In the genomic region with DNA sequence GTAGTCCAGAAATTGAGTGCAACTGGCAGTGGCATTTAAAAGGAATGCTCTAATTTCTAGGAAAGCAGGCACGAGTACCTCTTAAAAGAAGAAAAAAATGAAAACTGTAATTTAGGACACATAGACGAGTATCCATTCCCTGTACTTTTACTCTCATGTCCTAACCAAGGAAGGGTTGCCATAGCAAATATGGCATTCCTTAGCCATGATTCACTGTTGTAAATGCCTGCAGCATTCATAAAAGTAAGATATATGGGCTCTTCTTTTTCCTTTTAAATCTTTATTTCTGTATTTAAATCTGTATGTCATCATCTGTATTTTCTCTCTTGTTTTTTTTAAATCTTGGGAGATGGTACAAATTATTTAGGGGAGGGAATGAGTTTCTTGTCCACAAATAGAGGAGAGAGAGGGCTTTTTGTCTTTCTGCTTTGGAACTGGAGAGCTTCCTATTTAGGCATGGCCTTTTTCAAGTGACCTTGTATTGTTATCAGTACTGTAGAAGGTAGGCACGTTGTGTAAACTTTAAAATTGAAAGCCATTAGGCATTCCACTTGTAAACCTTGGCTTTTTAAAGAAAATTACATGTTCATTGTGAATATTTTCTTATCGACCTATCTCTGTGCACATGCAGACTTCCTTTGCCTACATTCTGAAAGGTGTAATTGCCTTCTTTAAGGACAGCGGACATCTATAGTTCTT, we compare ENCODE assay signal across 9 cellular contexts. TPM values are rescaled to one million over a fixed set of nuclear protein-coding genes. Genes with fewer than 3 reads are reported as not detected.
DNase-seq lines count a peak whose midpoint lies in the region; ATAC-seq, FAIRE-seq and TF ChIP-seq lines count a peak whose summit lies in the region.
"Had no signal": no experiment of that assay in that cellular context is flagged by ENCODE, and none has a peak within 500 bp of the region (broad histone marks: within the 10 kb centered on the region; RNA-seq: fewer than 3 reads in every experiment).

No MANE protein-coding gene starts in this region.

- H3K27me3 ChIP-seq in astrocyte (ENCODE audit: insufficient read depth, low read length) = no peaks in the 10 kb centered on the region
- no peaks in the 10 kb centered on the region for H3K27me3 ChIP-seq in kidney epithelial cell (ENCODE audit: control insufficient read depth, insufficient read depth, low read length)
- H3K27me3 ChIP-seq in thymus (ENCODE audit: control insufficient read depth, insufficient read depth) = no peaks in the 10 kb centered on the region

- TF ChIP-seq CTCF in astrocyte (IDR thresholded peaks at IDR 0.05; ENCODE audit: insufficient read depth, low read depth, low read length) (no peak), kidney epithelial cell (IDR thresholded peaks at IDR 0.05; ENCODE audit: insufficient read depth, low read length, poor library complexity, severe bottlenecking) (no peak)

- DNase-seq in DMS53 (lab: John Stamatoyannopoulos, UW) (peak; percentile 67), DMS53 treated with DMSO at 0.1 percent for 48 hours (lab: John Stamatoyannopoulos, UW; ENCODE audit: unreplicated experiment) (no peak), astrocyte (ENCODE audit: low read depth) (peak; percentile 91), kidney epithelial cell (ENCODE audit: low read depth) (peak; percentile 90), ecto neural progenitor cell (ENCODE audit: low spot score) (no peak)

- H3K36me3 Mint-ChIP-seq in astrocyte (ENCODE audit: low read depth, unreplicated experiment) = no peaks in the 10 kb centered on the region

- H4K20me1 ChIP-seq in astrocyte (ENCODE audit: insufficient read depth, low read length) = peaks cover 3% of the 10 kb centered on the region

- peaks cover 83% of the 10 kb centered on the region for H3K79me2 ChIP-seq in astrocyte (ENCODE audit: insufficient read depth, low read length)

- peak overlapping the region; percentile 62 for H3K4me3 Mint-ChIP-seq in astrocyte (ENCODE audit: unreplicated experiment)

- H3K9me3 ChIP-seq in astrocyte (ENCODE audit: insufficient read depth, low read depth, low read length) (no peaks in the 10 kb centered on the region), thymus (ENCODE audit: control insufficient read depth) (no peaks in the 10 kb centered on the region)

- H3K4me2 ChIP-seq in astrocyte (ENCODE audit: low read length) = peak overlapping the region; percentile 81

- peaks cover 35% of the 10 kb centered on the region for H3K4me1 ChIP-seq in astrocyte (ENCODE audit: insufficient read depth, low read length)
- no peaks in the 10 kb centered on the region for H3K4me1 ChIP-seq in thymus (ENCODE audit: control insufficient read depth, insufficient read depth, low read length)

- H3K27me3 Mint-ChIP-seq in astrocyte (ENCODE audit: low read depth, unreplicated experiment) = no peaks in the 10 kb centered on the region

- H3K4me3 ChIP-seq in astrocyte (ENCODE audit: insufficient read depth, low read depth, low read length) (peak overlapping the region; percentile 39), kidney epithelial cell (ENCODE audit: low read depth, low read length) (no peak overlapping the region), thymus (ENCODE audit: low read length) (no peak overlapping the region)

- no peaks in the 10 kb centered on the region for H3K36me3 ChIP-seq in astrocyte (ENCODE audit: insufficient read depth, low read length)
- H3K36me3 ChIP-seq in kidney epithelial cell (ENCODE audit: control insufficient read depth, insufficient read depth, low read length) = no peaks in the 10 kb centered on the region
- H3K36me3 ChIP-seq in thymus (ENCODE audit: control insufficient read depth, insufficient read depth) = no peaks in the 10 kb centered on the region

- H3K27ac Mint-ChIP-seq in astrocyte (ENCODE audit: unreplicated experiment) = peak overlapping the region; percentile 99

- H3K27ac ChIP-seq in astrocyte (ENCODE audit: low read depth, low read length) = peak overlapping the region; percentile 89
- peak overlapping the region; percentile 31 for H3K27ac ChIP-seq in thymus (ENCODE audit: low read depth)
- H3K27ac ChIP-seq: 22Rv1 had no signal

- no peaks in the 10 kb centered on the region for H3K9me3 Mint-ChIP-seq in astrocyte (ENCODE audit: unreplicated experiment)

- peak; percentile 89 for FAIRE-seq in astrocyte (lab: Jason Lieb, UNC)

- H3K9ac ChIP-seq in astrocyte (ENCODE audit: low read length) = peak overlapping the region; percentile 63

- H2AFZ ChIP-seq in astrocyte (ENCODE audit: low read depth, low read length) = no peak overlapping the region

- ATAC-seq in GM19328 (IDR thresholded peaks at IDR 0.05; ENCODE audit: unreplicated experiment) (no peak), HG02840 (IDR thresholded peaks at IDR 0.05; ENCODE audit: low FRiP score, unreplicated experiment) (no peak)

- WGBS in thymus = 92% methylated on average over 5 of the region's 5 CpGs

- H3K4me1 Mint-ChIP-seq in astrocyte (ENCODE audit: low read depth, unreplicated experiment) = peaks cover 39% of the 10 kb centered on the region

RNA-seq across cellular contexts. Expression of a gene that starts 50.0 kb away (rescaled TPM):
- 16.1 and 17.0 TPM in 2 replicates for total RNA-seq in astrocyte
- 10.9 and 11.0 TPM in 2 replicates for total RNA-seq in kidney epithelial cell
- polyA plus RNA-seq in thymus = 8.1 TPM

Comparison
In these comparisons a context has a peak if more than half of its experiments do, and no peak if none do; other contexts are left out.
1. DNase-seq: peak in DMS53 (single experiment), astrocyte (single experiment) and kidney epithelial cell (single experiment); none in DMS53 treated with DMSO at 0.1 percent for 48 hours (single experiment) and ecto neural progenitor cell (single experiment).